ENCODE assay signal across 15 cellular contexts in genomic region chr11:121965330-121965729, GRCh38.
A peak's percentile ranks its signal among the peaks of the same experiment; 100 is the strongest.
DNase-seq lines count a peak whose midpoint lies in the region; ATAC-seq and TF ChIP-seq lines count a peak whose summit lies in the region.
"Had no signal": no experiment of that assay in that cellular context is flagged by ENCODE, and none has a peak within 500 bp of the region (broad histone marks: within the 10 kb centered on the region; RNA-seq: fewer than 3 reads in every experiment).

No MANE protein-coding gene starts in this region.

- in situ Hi-C loops in GM13977 (cut with MboI; ENCODE audit: low pct_unique_long_range_greater_than_20kb, low sequenced_read_pairs, unreplicated experiment) = no loop called here

- TF ChIP-seq CTCF in choroid plexus epithelial cell (conservative IDR thresholded peaks at IDR 0.05; ENCODE audit: low read depth, low read length) (no peak), omental fat pad (IDR thresholded peaks at IDR 0.05) (no peak), GM13977 (IDR thresholded peaks at IDR 0.05; ENCODE audit: extremely low read depth, insufficient read depth, missing control alignments) (no peak)

- ATAC-seq in omental fat pad (ENCODE audit: low FRiP score) (no peak), HG03439 (IDR thresholded peaks at IDR 0.05; ENCODE audit: unreplicated experiment) (no peak)
- ATAC-seq: activated CD8-positive, alpha-beta T cell treated with anti-CD3 and anti-CD28 coated beads for 36 hours had no signal

- peak; percentile 26 for DNase-seq in NCI-H1105 treated with DMSO at 0.1 percent for 48 hours (lab: John Stamatoyannopoulos, UW)
- no peak for DNase-seq in NCI-H1105 (lab: John Stamatoyannopoulos, UW)
- DNase-seq in NCI-H226 = peak; percentile 92
- peak; percentile 77 for DNase-seq in choroid plexus epithelial cell (ENCODE audit: low read depth)
- DNase-seq in omental fat pad (ENCODE audit: low spot score) = peak; percentile 27
- no peak for DNase-seq in GM13977 (ENCODE audit: low spot score)
- DNase-seq in HT-29 (ENCODE audit: low spot score) = no peak
- DNase-seq: activated CD8-positive, alpha-beta T cell treated with anti-CD3 and anti-CD28 coated beads for 36 hours; Calu3; esophagus squamous epithelium; midbrain; NCI-H2171; OCI-M1; stimulated activated CD8-positive, alpha-beta memory T cell treated with anti-CD3 and anti-CD28 coated beads, Interleukin-4, amount 100 ng/mL, for 48 hours had no signal

- H3K4me3 ChIP-seq in choroid plexus epithelial cell (ENCODE audit: low read depth, low read length) = no peak overlapping the region
- H3K4me3 ChIP-seq: esophagus squamous epithelium had no signal

Comparison
In these comparisons a context has a peak if more than half of its experiments do, and no peak if none do; other contexts are left out.
1. DNase-seq: peak in NCI-H1105 treated with DMSO at 0.1 percent for 48 hours (single experiment), NCI-H226 (single experiment), choroid plexus epithelial cell (single experiment) and omental fat pad (single experiment); none in NCI-H1105 (single experiment), GM13977 (single experiment) and HT-29 (single experiment).